ENCODE assay signal across 8 cellular contexts in the genomic region with DNA sequence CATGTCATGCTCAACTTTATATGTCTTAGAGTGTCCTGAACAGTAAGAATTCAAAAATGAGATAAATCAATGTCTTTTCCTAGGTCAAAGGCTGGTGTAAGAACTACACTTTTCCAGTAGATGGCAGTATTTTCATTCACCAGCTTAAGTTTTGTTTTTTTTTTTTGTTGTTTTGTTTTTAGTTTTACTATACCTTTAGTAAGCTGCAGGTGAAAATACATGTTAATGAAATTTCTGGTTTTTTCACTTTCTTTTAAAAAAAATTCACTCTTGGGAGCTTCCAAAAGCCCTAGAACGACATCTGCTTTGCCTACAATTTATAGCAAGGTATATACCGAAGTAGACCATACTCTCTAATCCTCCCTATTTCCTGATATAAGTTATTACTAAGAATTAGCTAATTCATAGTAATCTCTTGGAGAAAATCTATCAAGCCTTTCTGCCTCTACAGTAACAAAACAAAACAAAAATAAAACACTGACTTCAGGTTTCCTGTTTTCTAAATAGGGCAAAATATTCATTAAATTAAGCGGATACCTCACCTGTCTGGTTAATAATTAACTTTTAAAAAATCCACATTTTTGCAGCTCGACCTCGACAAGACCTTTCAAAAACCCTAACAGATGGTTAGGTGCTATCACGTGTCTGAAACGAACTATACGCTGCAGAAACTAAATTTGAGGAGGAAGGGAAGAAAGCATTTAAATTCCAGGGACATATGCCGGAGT. TPM values are rescaled to one million over a fixed set of nuclear protein-coding genes. Genes with fewer than 3 reads are reported as not detected.
DNase-seq lines count a peak whose midpoint lies in the region; ATAC-seq and FAIRE-seq lines count a peak whose summit lies in the region.

No MANE protein-coding gene starts in this region.

- peaks cover 25 to 28% of the 10 kb centered on the region in 2 donors for H3K4me1 Mint-ChIP-seq in immature natural killer cell
- H3K4me1 Mint-ChIP-seq in stimulated activated naive CD8-positive, alpha-beta T cell treated with anti-CD3 and anti-CD28 coated beads, Interleukin-15, amount 100 ng/mL, for 72 hours = peaks cover 31% of the 10 kb centered on the region

- peak overlapping the region; percentile 47 to 80 (median 77) for H3K4me3 Mint-ChIP-seq in immature natural killer cell
- H3K4me3 Mint-ChIP-seq in stimulated activated naive CD8-positive, alpha-beta T cell treated with anti-CD3 and anti-CD28 coated beads, Interleukin-15, amount 100 ng/mL, for 72 hours = peak overlapping the region; percentile 88

- no peaks in the 10 kb centered on the region for H3K9me3 Mint-ChIP-seq in immature natural killer cell
- H3K9me3 Mint-ChIP-seq in stimulated activated naive CD8-positive, alpha-beta T cell treated with anti-CD3 and anti-CD28 coated beads, Interleukin-15, amount 100 ng/mL, for 72 hours = no peaks in the 10 kb centered on the region

- peaks cover 8 to 15% (median 14%) of the 10 kb centered on the region in 3 donors for H3K27me3 Mint-ChIP-seq in immature natural killer cell (ENCODE audit: low read depth in 3 of 3)
- H3K27me3 Mint-ChIP-seq in stimulated activated naive CD8-positive, alpha-beta T cell treated with anti-CD3 and anti-CD28 coated beads, Interleukin-15, amount 100 ng/mL, for 72 hours = peaks cover 24% of the 10 kb centered on the region

- H3K27ac Mint-ChIP-seq in immature natural killer cell = no peak overlapping the region
- no peak overlapping the region for H3K27ac Mint-ChIP-seq in stimulated activated naive CD8-positive, alpha-beta T cell treated with anti-CD3 and anti-CD28 coated beads, Interleukin-15, amount 100 ng/mL, for 72 hours

- no peaks in the 10 kb centered on the region for H3K36me3 Mint-ChIP-seq in immature natural killer cell

- FAIRE-seq in A204.1 (lab: Jason Lieb, UNC) = peak; percentile 96

- no peak for ATAC-seq in stimulated activated naive CD8-positive, alpha-beta T cell treated with anti-CD3 and anti-CD28 coated beads, Interleukin-15, amount 100 ng/mL, for 72 hours
- no peak for ATAC-seq in HG03460 (IDR thresholded peaks at IDR 0.05; ENCODE audit: unreplicated experiment)

- peak; percentile 27 for DNase-seq in GF-D8 (lab: John Stamatoyannopoulos, UW)
- DNase-seq in NCI-H2029 (lab: John Stamatoyannopoulos, UW) = peak; percentile 45
- peak; percentile 59 for DNase-seq in amniotic epithelial cell (ENCODE audit: low read depth)
- DNase-seq in immature natural killer cell = peak; percentile 40 to 54 (median 54)
- no peak for DNase-seq in stimulated activated naive CD8-positive, alpha-beta T cell treated with anti-CD3 and anti-CD28 coated beads, Interleukin-15, amount 100 ng/mL, for 72 hours
- DNase-seq in stimulated activated CD4-positive, alpha-beta T cell treated with anti-CD3 and anti-CD28 coated beads, Interleukin-15, amount 100 ng/mL, for 24 hours = no peak

RNA-seq across cellular contexts. Expression of a gene that starts 2.7 kb away (rescaled TPM):
- polyA plus RNA-seq in immature natural killer cell = not detected

RNA-seq across cellular contexts. Expression of a gene that starts 54.5 kb away (rescaled TPM):
- polyA plus RNA-seq in immature natural killer cell = 10 to 100 TPM; 22.4 to 36.0 (median 27.5) TPM

Comparison
In these comparisons a context has a peak if more than half of its experiments do, and no peak if none do; other contexts are left out.
1. DNase-seq: peak in GF-D8 (single experiment), NCI-H2029 (single experiment), amniotic epithelial cell (single experiment) and immature natural killer cell (3 of 3); none in stimulated activated naive CD8-positive, alpha-beta T cell treated with anti-CD3 and anti-CD28 coated beads, Interleukin-15, amount 100 ng/mL, for 72 hours (0 of 2) and stimulated activated CD4-positive, alpha-beta T cell treated with anti-CD3 and anti-CD28 coated beads, Interleukin-15, amount 100 ng/mL, for 24 hours (single experiment).